In the genomic region with DNA sequence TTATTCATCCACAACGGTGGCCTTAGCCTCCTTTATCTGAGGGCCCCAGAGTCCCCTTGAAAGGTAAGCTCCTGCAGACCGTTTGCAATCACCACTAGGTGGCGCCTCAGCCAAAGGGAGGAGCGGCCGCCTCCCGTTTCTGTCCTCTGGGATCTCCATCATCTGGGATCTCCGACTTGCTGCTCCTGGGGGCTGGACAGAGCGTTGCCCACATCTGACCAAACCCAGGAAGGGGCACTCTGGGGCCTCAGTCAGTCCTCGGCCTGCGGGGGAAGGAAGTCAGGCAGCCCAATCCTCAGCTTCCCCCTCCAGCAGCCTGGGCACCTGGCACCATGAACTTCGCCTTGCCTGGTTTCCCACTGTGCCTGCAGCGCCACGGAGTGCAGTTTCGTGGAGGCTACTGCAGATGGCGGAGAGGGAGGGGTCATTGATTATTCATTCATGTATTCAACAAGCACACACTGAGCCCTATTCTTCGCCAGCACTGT, we compare ENCODE assay signal across 8 cellular contexts. TPM values are rescaled to one million over a fixed set of nuclear protein-coding genes. Genes with fewer than 3 reads are reported as not detected.
DNase-seq lines count a peak whose midpoint lies in the region; ATAC-seq lines count a peak whose summit lies in the region.

No MANE protein-coding gene starts in this region.

- peak; percentile 66 to 75 for ATAC-seq in activated naive CD4-positive, alpha-beta T cell treated with anti-CD3 and anti-CD28 coated beads, Interleukin-2, amount 50 U/mL, for 72 hours
- ATAC-seq in Right ventricle myocardium superior (ENCODE audit: poor library complexity) (peak; percentile 68), HG03025 (IDR thresholded peaks at IDR 0.05; ENCODE audit: low FRiP score, unreplicated experiment) (no peak), GM19395 (IDR thresholded peaks at IDR 0.05; ENCODE audit: unreplicated experiment) (no peak)

- in situ Hi-C loops in SK-MEL-5 (cut with HindIII; ENCODE audit: low pct_unique_long_range_greater_than_20kb, low sequenced_read_pairs) = no loop called here

- H3K27ac Mint-ChIP-seq in activated naive CD4-positive, alpha-beta T cell treated with anti-CD3 and anti-CD28 coated beads, Interleukin-2, amount 50 U/mL, for 72 hours = no peak overlapping the region

- H3K36me3 Mint-ChIP-seq in activated naive CD4-positive, alpha-beta T cell treated with anti-CD3 and anti-CD28 coated beads, Interleukin-2, amount 50 U/mL, for 72 hours = peaks cover 0 to 6% of the 10 kb centered on the region in 2 donors

- DNase-seq in EL = peak; percentile 61
- DNase-seq in LoVo (ENCODE audit: low spot score) = peak; percentile 69
- peak; percentile 82 for DNase-seq in SK-MEL-5 (ENCODE audit: low read depth, low spot score)
- peak in 1 of 2 donors; percentile 71 for DNase-seq in activated naive CD4-positive, alpha-beta T cell treated with anti-CD3 and anti-CD28 coated beads, Interleukin-2, amount 50 U/mL, for 72 hours (ENCODE audit: low spot score in 2 of 2)
- peak; percentile 77 for DNase-seq in Right ventricle myocardium superior
- DNase-seq in putamen (ENCODE audit: low spot score) = peak; percentile 83

- no peaks in the 10 kb centered on the region for H3K9me3 Mint-ChIP-seq in activated naive CD4-positive, alpha-beta T cell treated with anti-CD3 and anti-CD28 coated beads, Interleukin-2, amount 50 U/mL, for 72 hours

- intact Hi-C loops in Right ventricle myocardium superior (cut with DNase I) = no loop called here

RNA-seq across cellular contexts. Expression of a gene that starts 23.5 kb away (rescaled TPM):
- total RNA-seq in SK-MEL-5 (2014; rRNA removed; shearing (Covaris generic)) = 3.2 and 4.0 TPM in 2 replicates
- polyA plus RNA-seq in SK-MEL-5 (2015; cell fraction: cytosol; rRNA removed) = 25.8 and 28.9 TPM in 2 replicates
- 11.3 and 12.8 TPM in 2 replicates for polyA plus RNA-seq in SK-MEL-5 (2015; cell fraction: nucleus; rRNA removed)
- 10 to 100 TPM in 1 of 2 donors, 1 to 10 TPM in 1; 7.5 to 21.5 TPM for total RNA-seq in activated naive CD4-positive, alpha-beta T cell treated with anti-CD3 and anti-CD28 coated beads, Interleukin-2, amount 50 U/mL, for 72 hours
- 47.4 TPM for total RNA-seq in Right ventricle myocardium superior

Comparison
In these comparisons a context has a peak if more than half of its experiments do, and no peak if none do; other contexts are left out.
1. ATAC-seq: peak in activated naive CD4-positive, alpha-beta T cell treated with anti-CD3 and anti-CD28 coated beads, Interleukin-2, amount 50 U/mL, for 72 hours (2 of 2) and Right ventricle myocardium superior (single experiment); none in HG03025 (single experiment) and GM19395 (single experiment).